14 cellular contexts compared by ENCODE assay signal in genomic region chr2:105406221-105406620, GRCh38. TPM values are rescaled to one million over a fixed set of nuclear protein-coding genes. Genes with fewer than 3 reads are reported as not detected.
DNase-seq lines count a peak whose midpoint lies in the region; ATAC-seq and TF ChIP-seq lines count a peak whose summit lies in the region.
"Had no signal": no experiment of that assay in that cellular context is flagged by ENCODE, and none has a peak within 500 bp of the region (broad histone marks: within the 10 kb centered on the region; RNA-seq: fewer than 3 reads in every experiment).

No MANE protein-coding gene starts in this region.

- peak overlapping the region; percentile 10 for H3K27ac ChIP-seq in foreskin keratinocyte
- H3K27ac ChIP-seq in colonic mucosa = no peak overlapping the region
- H3K27ac ChIP-seq: body of pancreas, suprapubic skin had no signal

- no peak overlapping the region for H3K9ac ChIP-seq in colonic mucosa (ENCODE audit: low read depth in 2 of 2, low read length in 2 of 2)

- H3K4me1 ChIP-seq in foreskin keratinocyte (peaks cover 44% of the 10 kb centered on the region), colonic mucosa (no peaks in the 10 kb centered on the region)
- H3K4me1 ChIP-seq: body of pancreas had no signal

- in situ Hi-C loops in KBM-7 (cut with MboI; ENCODE audit: low pct_unique_long_range_greater_than_20kb, low sequenced_read_pairs) = no loop called here

- H3K36me3 ChIP-seq in colonic mucosa = no peaks in the 10 kb centered on the region
- H3K36me3 ChIP-seq: suprapubic skin had no signal

- H3K27me3 ChIP-seq in foreskin keratinocyte (no peaks in the 10 kb centered on the region), colonic mucosa (no peaks in the 10 kb centered on the region)
- H3K27me3 ChIP-seq: body of pancreas, suprapubic skin had no signal

- intact Hi-C loops in colonic mucosa (cut with DNase I) = no loop called here

- no peak overlapping the region for H3K4me3 ChIP-seq in colonic mucosa
- H3K4me3 ChIP-seq: body of pancreas, suprapubic skin had no signal

- DNase-seq in A172 (ENCODE audit: low spot score) = peak; percentile 78
- peak; percentile 72 for DNase-seq in HS-27A (ENCODE audit: low read depth)
- peak; percentile 85 for DNase-seq in amniotic epithelial cell (ENCODE audit: low read depth)
- peak; percentile 56 to 83 for DNase-seq in foreskin keratinocyte
- DNase-seq in KBM-7 = no peak
- DNase-seq in colonic mucosa = no peak
- no peak for DNase-seq in NCI-H526 (lab: John Stamatoyannopoulos, UW)
- DNase-seq: activated CD4-positive, alpha-beta T cell treated with anti-CD3 and anti-CD28 coated beads, Interleukin-2, amount 10 ng/mL, durations not matched to agents 24 days and 14 days; activated T-cell treated with anti-CD3 and anti-CD28 coated beads, Interleukin-2, amount 50 U/mL, for 4 hours; body of pancreas; MV-4-11; T-cell had no signal

- H3K9me3 ChIP-seq in colonic mucosa = no peaks in the 10 kb centered on the region
- H3K9me3 ChIP-seq: body of pancreas, suprapubic skin had no signal

- TF ChIP-seq CTCF in foreskin keratinocyte (conservative IDR thresholded peaks at IDR 0.05) (no peak), colonic mucosa (IDR thresholded peaks at IDR 0.05) (no peak)

- ATAC-seq in foreskin keratinocyte = peak; percentile 49
- no peak for ATAC-seq in GM19395 (IDR thresholded peaks at IDR 0.05; ENCODE audit: unreplicated experiment)
- ATAC-seq: activated T-cell treated with anti-CD3 and anti-CD28 coated beads, Interleukin-2, amount 50 U/mL, for 4 hours; body of pancreas; T-cell had no signal

RNA-seq across cellular contexts. Expression of gene FHL2, which starts 7.4 kb away (rescaled TPM):
- total RNA-seq in A172 (2014; rRNA removed; shearing (Covaris generic)) = 45.7 and 67.9 TPM in 2 replicates
- total RNA-seq in foreskin keratinocyte = 85.9 and 110 TPM in 2 replicates
- 92.7 and 112 TPM in 2 replicates for polyA plus RNA-seq in foreskin keratinocyte
- 100 to 1,000 TPM; 103 to 212 TPM for total RNA-seq in colonic mucosa

Comparison
In these comparisons a context has a peak if more than half of its experiments do, and no peak if none do; other contexts are left out.
1. DNase-seq: peak in A172 (single experiment), HS-27A (single experiment), amniotic epithelial cell (single experiment) and foreskin keratinocyte (2 of 2); none in KBM-7 (single experiment), colonic mucosa (single experiment) and NCI-H526 (0 of 2).